Comparison of ENCODE assay signal across 24 cellular contexts in genomic region chr4:16883816-16884215, GRCh38. TPM values are rescaled to one million over a fixed set of nuclear protein-coding genes. Genes with fewer than 3 reads are reported as not detected.
DNase-seq lines count a peak whose midpoint lies in the region; ATAC-seq, FAIRE-seq and TF ChIP-seq lines count a peak whose summit lies in the region.
"Had no signal": no experiment of that assay in that cellular context is flagged by ENCODE, and none has a peak within 500 bp of the region (broad histone marks: within the 10 kb centered on the region; RNA-seq: fewer than 3 reads in every experiment).

No MANE protein-coding gene starts in this region.

- H4K20me1 ChIP-seq in neural cell (ENCODE audit: insufficient read depth) = no peaks in the 10 kb centered on the region

- TF ChIP-seq CTCF in neural cell (IDR thresholded peaks at IDR 0.05; ENCODE audit: poor library complexity, severe bottlenecking) = no peak
- TF ChIP-seq CTCF in GM20000 (IDR thresholded peaks at IDR 0.05; ENCODE audit: extremely low read depth, missing control alignments) = no peak

- FAIRE-seq in endometrium (lab: Jason Lieb, UNC) = peak; percentile 82
- FAIRE-seq: A549, GM12878 had no signal

- TF ChIP-seq EP300 in neural cell (conservative IDR thresholded peaks at IDR 0.05; ENCODE audit: poor library complexity, severe bottlenecking) = peak; percentile 23

- no peaks in the 10 kb centered on the region for H3K9me2 ChIP-seq in neural cell (ENCODE audit: insufficient read depth, low read length)

- H3K79me2 ChIP-seq in neural cell (replicated peaks; ENCODE audit: insufficient read depth, low read length) = no peaks in the 10 kb centered on the region

- peak; percentile 43 for DNase-seq in M059J (ENCODE audit: low read depth)
- DNase-seq in NCI-H510A (lab: John Stamatoyannopoulos, UW) = no peak
- no peak for DNase-seq in GM20000 (ENCODE audit: low spot score)
- DNase-seq: AML-193; C1 segment of cervical spinal cord; CD4-positive, alpha-beta memory T cell; COR-L47; DMS53; EL; GDM1; H7; KG1; MM.1S; NCI-H2029; NCI-H446 treated with DMSO at 0.1 percent for 48 hours; NCI-H526 treated with DMSO at 0.1 percent for 48 hours; Right ventricle myocardium superior; RPMI8226 had no signal

- peak overlapping the region; percentile 42 for H2AFZ ChIP-seq in neural cell (ENCODE audit: low read depth, low read length)

- H3K4me2 ChIP-seq in neural cell (ENCODE audit: low read length) = peak overlapping the region; percentile 11
- H3K4me2 ChIP-seq: A549 had no signal

- H3F3A ChIP-seq in neural cell (ENCODE audit: insufficient read depth, low read length, poor library complexity, severe bottlenecking) = no peaks in the 10 kb centered on the region

- ATAC-seq in HG03196 (IDR thresholded peaks at IDR 0.05; ENCODE audit: unreplicated experiment) (no peak), HG02852 (IDR thresholded peaks at IDR 0.05; ENCODE audit: unreplicated experiment) (no peak)
- ATAC-seq: A549, GM12878 had no signal

- H3K4me3 ChIP-seq in neural cell (ENCODE audit: low read length) = peak overlapping the region; percentile 35
- H3K4me3 ChIP-seq: A549, GM12878 had no signal

- no peaks in the 10 kb centered on the region for H3K9me3 ChIP-seq in neural cell (ENCODE audit: low read length)
- H3K9me3 ChIP-seq: A549 had no signal

- peak overlapping the region; percentile 44 for H3K9ac ChIP-seq in neural cell (ENCODE audit: low read length)

- peak overlapping the region; percentile 81 for H3K27ac ChIP-seq in neural cell (ENCODE audit: low read length)
- H3K27ac ChIP-seq: A549 had no signal

- H3K36me3 ChIP-seq in neural cell (ENCODE audit: insufficient read depth, low read length) = no peaks in the 10 kb centered on the region

- H3K27me3 ChIP-seq in neural cell (ENCODE audit: insufficient read depth, low read depth, low read length) = no peaks in the 10 kb centered on the region

- no peak for TF ChIP-seq RAD21 in neural cell (conservative IDR thresholded peaks at IDR 0.05)

TF ChIP-seq in neural cell, 6 proteins besides CTCF, POLR2A, EP300 and RAD21:
- TF ChIP-seq REST (IDR thresholded peaks at IDR 0.05; ENCODE audit: borderline replicate concordance) (peak; percentile 61), TAF1 (IDR thresholded peaks at IDR 0.05; ENCODE audit: low read depth) (no peak), POLR2AphosphoS5 (IDR thresholded peaks at IDR 0.05) (no peak), EZH2 (IDR thresholded peaks at IDR 0.05; ENCODE audit: borderline replicate concordance, insufficient read depth, low read length, poor library complexity, severe bottlenecking) (no peak), MXI1 (conservative IDR thresholded peaks at IDR 0.05; ENCODE audit: poor library complexity, severe bottlenecking) (no peak), SMC3 (conservative IDR thresholded peaks at IDR 0.05; ENCODE audit: poor library complexity) (no peak)
TF ChIP-seq in neural cell: peak in this region for 1.

RNA-seq across cellular contexts. Expression of gene LDB2, which starts 14.6 kb away (rescaled TPM):
- 26.9 and 33.5 TPM in 2 replicates for total RNA-seq in M059J (2014; rRNA removed; shearing (Covaris generic))
- polyA plus RNA-seq in neural cell = 25.7 and 58.9 TPM in 2 replicates
- polyA minus RNA-seq in neural cell = 71.2 and 73.8 TPM in 2 replicates
- total RNA-seq: CD4-positive, alpha-beta memory T cell had no signal
- polyA plus RNA-seq: A549; CD4-positive, alpha-beta memory T cell; GM12878 had no signal
